ENCODE assay signal across 21 cellular contexts in the genomic region with DNA sequence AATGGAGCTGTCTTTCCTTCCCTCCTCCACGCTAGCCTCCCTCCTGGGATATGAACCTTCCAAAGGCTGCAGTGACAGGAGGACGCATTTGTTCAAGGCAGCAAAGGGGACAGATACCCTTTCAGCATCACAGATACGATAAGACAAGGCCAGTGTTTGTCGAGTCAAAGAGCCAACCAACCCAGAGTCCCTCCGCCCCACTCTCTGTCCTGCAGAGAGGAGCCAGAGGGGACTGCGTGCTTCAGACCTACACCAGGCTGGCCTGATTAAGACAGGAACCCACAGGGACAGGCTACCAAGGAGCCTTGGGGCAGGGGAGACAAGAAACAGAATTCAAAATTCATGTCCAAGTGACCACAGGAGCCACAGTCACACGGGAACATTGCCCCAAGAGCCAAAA.
"Had no signal": no experiment of that assay in that cellular context is flagged by ENCODE, and none has a peak within 500 bp of the region (broad histone marks: within the 10 kb centered on the region; RNA-seq: fewer than 3 reads in every experiment).

No MANE protein-coding gene starts in this region.

- H3K36me3 ChIP-seq: left ventricle myocardium inferior, ovary, prostate gland, tibial nerve, WERI-Rb-1 had no signal

- H3K4me1 ChIP-seq: left ventricle myocardium inferior, prostate gland, tibial nerve had no signal

- ATAC-seq: activated CD4-positive, CD25-positive, alpha-beta regulatory T cell treated with anti-CD3 and anti-CD28 coated beads, Interleukin-2, amount 50 U/mL, for 24 hours; activated CD8-positive, alpha-beta T cell treated with anti-CD3 and anti-CD28 coated beads for 36 hours; activated naive CD4-positive, alpha-beta T cell treated with anti-CD3 and anti-CD28 coated beads, Interleukin-2, amount 50 U/mL, for 72 hours; activated T-helper 17 cell treated with anti-CD3 and anti-CD28 coated beads, Interleukin-2, amount 50 U/mL, for 72 hours had no signal

- DNase-seq: activated CD4-positive, alpha-beta T cell treated with anti-CD3 and anti-CD28 coated beads for 48 hours; activated CD8-positive, alpha-beta T cell treated with anti-CD3 and anti-CD28 coated beads for 36 hours; activated naive CD4-positive, alpha-beta T cell; dermis blood vessel endothelial cell; effector CD4-positive, alpha-beta T cell; left ventricle myocardium inferior; stimulated activated CD4-positive, alpha-beta T cell treated with anti-CD3 and anti-CD28 coated beads, Interleukin-2, amount 100 ng/mL, for 48 hours; stimulated activated naive CD4-positive, alpha-beta T cell treated with Interleukin-2 at 50 U/mL for 16 hours; T1000; WERI-Rb-1 had no signal

- H3K4me3 ChIP-seq: left ventricle myocardium inferior, lung, ovary, prostate gland, tibial nerve had no signal

- H3K36me3 Mint-ChIP-seq: activated naive CD4-positive, alpha-beta T cell treated with anti-CD3 and anti-CD28 coated beads, Interleukin-2, amount 50 U/mL, for 72 hours had no signal

- H3K9me3 ChIP-seq: left ventricle myocardium inferior, ovary, prostate gland, tibial nerve had no signal

- H3K27me3 ChIP-seq: ovary had no signal

- H3K27ac Mint-ChIP-seq: activated CD8-positive, alpha-beta T cell treated with anti-CD3 and anti-CD28 coated beads for 36 hours; activated naive CD4-positive, alpha-beta T cell treated with anti-CD3 and anti-CD28 coated beads, Interleukin-2, amount 50 U/mL, for 72 hours; activated T-cell treated with anti-CD3 and anti-CD28 coated beads, Interleukin-2, amount 50 U/mL, for 24 hours; activated T-helper 17 cell treated with anti-CD3 and anti-CD28 coated beads, Interleukin-2, amount 50 U/mL, for 72 hours; nephron; T-helper 1 cell treated with Interleukin-12 subunit alpha and Interleukin-12 subunit beta and Interleukin-4 antibody, amounts not matched to agents 30 μg/mL and 1 μg/mL, for 36 hours had no signal

- H3K4me3 Mint-ChIP-seq: activated CD8-positive, alpha-beta T cell treated with anti-CD3 and anti-CD28 coated beads for 36 hours; activated T-cell treated with anti-CD3 and anti-CD28 coated beads, Interleukin-2, amount 50 U/mL, for 24 hours; activated T-helper 17 cell treated with anti-CD3 and anti-CD28 coated beads, Interleukin-2, amount 50 U/mL, for 72 hours; central memory CD8-positive, alpha-beta T cell; nephron; T-helper 1 cell treated with Interleukin-12 subunit alpha and Interleukin-12 subunit beta and Interleukin-4 antibody, amounts not matched to agents 30 μg/mL and 1 μg/mL, for 36 hours had no signal

- H3K27ac ChIP-seq: left ventricle myocardium inferior, ovary, prostate gland, tibial nerve, WERI-Rb-1 had no signal

- H3K9me3 Mint-ChIP-seq: activated CD8-positive, alpha-beta T cell treated with anti-CD3 and anti-CD28 coated beads for 36 hours; activated naive CD4-positive, alpha-beta T cell treated with anti-CD3 and anti-CD28 coated beads, Interleukin-2, amount 50 U/mL, for 72 hours; central memory CD8-positive, alpha-beta T cell; nephron had no signal

- H3K4me1 Mint-ChIP-seq: central memory CD8-positive, alpha-beta T cell; nephron had no signal
